In genomic region chr5:82859439-82860140, GRCh38 we compare ENCODE assay signal across 15 cellular contexts.
A peak's percentile ranks its signal among the peaks of the same experiment; 100 is the strongest.
DNase-seq lines count a peak whose midpoint lies in the region; TF ChIP-seq lines count a peak whose summit lies in the region.
"Had no signal": no experiment of that assay in that cellular context is flagged by ENCODE, and none has a peak within 500 bp of the region (broad histone marks: within the 10 kb centered on the region; RNA-seq: fewer than 3 reads in every experiment).

No MANE protein-coding gene starts in this region.

- no peaks in the 10 kb centered on the region for H3K27me3 Mint-ChIP-seq in brain
- H3K27me3 Mint-ChIP-seq in neural crest cell (ENCODE audit: low read depth), result no peaks in the 10 kb centered on the region
- H3K27me3 Mint-ChIP-seq in MCF 10A (ENCODE audit: insufficient read depth, unreplicated experiment), result no peaks in the 10 kb centered on the region

- CTCF ChIA-PET in MCF 10A (lab: Yijun Ruan, JAX), result no interaction called here

- TF ChIP-seq POLR2A in lower leg skin (IDR thresholded peaks at IDR 0.05), result no peak

- H3K9me3 Mint-ChIP-seq in brain (no peaks in the 10 kb centered on the region), neural crest cell (no peaks in the 10 kb centered on the region), MCF 10A (ENCODE audit: unreplicated experiment) (no peaks in the 10 kb centered on the region)

- DNase-seq in ELF-1 (ENCODE audit: low read depth, low spot score), result peak; percentile 27
- peak; percentile 27 for DNase-seq in iPS-NIHi11 (ENCODE audit: low spot score)
- DNase-seq in neural crest cell (ENCODE audit: low read depth, low spot score), result no peak
- DNase-seq in foreskin fibroblast, result no peak
- no peak for DNase-seq in SKM-1 treated with dmso at 0.1 percent for 144 hours (lab: John Stamatoyannopoulos, UW; ENCODE audit: unreplicated experiment)
- no peak for DNase-seq in lower leg skin (ENCODE audit: low spot score in 2 of 2)
- no peak for DNase-seq in MCF 10A (ENCODE audit: unreplicated experiment)
- DNase-seq: NCI-H1048, NCI-H146, NCI-H2081, NCI-H510A treated with DMSO at 0.1 percent for 48 hours, NCI-H82, PC-3 had no signal

- WGBS in lower leg skin, 2 donors, result 68 to 74% methylated on average over 8 of the region's 8 CpGs

- POLR2A ChIA-PET in MCF 10A (lab: Yijun Ruan, JAX), result no interaction called here

- H3K4me3 ChIP-seq in foreskin fibroblast (ENCODE audit: low read depth in 1 of 2, low read length in 2 of 2), result no peak overlapping the region
- no peak overlapping the region for H3K4me3 ChIP-seq in lower leg skin (ENCODE audit: low read depth, poor library complexity, severe bottlenecking)

- peak overlapping the region; percentile 0 to 95 (median 86) for H3K27ac Mint-ChIP-seq in brain
- no peak overlapping the region for H3K27ac Mint-ChIP-seq in neural crest cell (ENCODE audit: unreplicated experiment)
- H3K27ac Mint-ChIP-seq in MCF 10A (ENCODE audit: low read depth, unreplicated experiment), result no peak overlapping the region
- H3K27ac Mint-ChIP-seq: CD14-positive monocyte had no signal

- BruUV-seq in MCF 10A (replicated peaks; lab: Mats Ljungman, UMichigan), result no TSS peak

- TF ChIP-seq CTCF in brain (conservative IDR thresholded peaks at IDR 0.05), result no peak
- no peak for TF ChIP-seq CTCF in neural crest cell (conservative IDR thresholded peaks at IDR 0.05)
- no peak for TF ChIP-seq CTCF in foreskin fibroblast (IDR thresholded peaks at IDR 0.05; ENCODE audit: low read depth, low read length)
- no peak for TF ChIP-seq CTCF in lower leg skin (IDR thresholded peaks at IDR 0.05)
- no peak for TF ChIP-seq CTCF in MCF 10A (IDR thresholded peaks at IDR 0.05; ENCODE audit: unreplicated experiment)

- H3K4me3 Mint-ChIP-seq in brain, result peak overlapping the region; percentile 7 to 71 (median 42)
- peak overlapping the region; percentile 52 for H3K4me3 Mint-ChIP-seq in neural crest cell
- H3K4me3 Mint-ChIP-seq in MCF 10A (ENCODE audit: unreplicated experiment), result no peak overlapping the region
- H3K4me3 Mint-ChIP-seq: CD14-positive monocyte had no signal

- no peaks in the 10 kb centered on the region for H3K36me3 Mint-ChIP-seq in brain
- H3K36me3 Mint-ChIP-seq in neural crest cell (ENCODE audit: low read depth), result no peaks in the 10 kb centered on the region
- no peaks in the 10 kb centered on the region for H3K36me3 Mint-ChIP-seq in MCF 10A (ENCODE audit: insufficient read depth, unreplicated experiment)
- H3K36me3 Mint-ChIP-seq: CD14-positive monocyte had no signal

- intact Hi-C loops in lower leg skin (cut with DNase I; ENCODE audit: low total_unique reads), result no loop called here
- intact Hi-C loops in MCF 10A (cut with micrococcal nuclease), result no loop called here

- peaks cover 78% of the 10 kb centered on the region for H3K4me1 Mint-ChIP-seq in brain
- peaks cover 64% of the 10 kb centered on the region for H3K4me1 Mint-ChIP-seq in neural crest cell
- no peaks in the 10 kb centered on the region for H3K4me1 Mint-ChIP-seq in MCF 10A (ENCODE audit: insufficient read depth, unreplicated experiment)

Comparison
In these comparisons a context has a peak if more than half of its experiments do, and no peak if none do; other contexts are left out.
1. DNase-seq: peak in ELF-1 (single experiment) and iPS-NIHi11 (single experiment); none in neural crest cell (single experiment), foreskin fibroblast (0 of 2), SKM-1 treated with dmso at 0.1 percent for 144 hours (single experiment), lower leg skin (0 of 2) and MCF 10A (single experiment).
2. H3K27ac Mint-ChIP-seq: peak in brain (5 of 5); none in neural crest cell (single experiment) and MCF 10A (single experiment).